In genomic region chr19:14582894-14583340, GRCh38 we compare ENCODE assay signal across 17 cellular contexts. TPM values are rescaled to one million over a fixed set of nuclear protein-coding genes. Genes with fewer than 3 reads are reported as not detected.
A peak's percentile ranks its signal among the peaks of the same experiment; 100 is the strongest.
DNase-seq lines count a peak whose midpoint lies in the region; ATAC-seq, FAIRE-seq and TF ChIP-seq lines count a peak whose summit lies in the region.
"Had no signal": no experiment of that assay in that cellular context is flagged by ENCODE, and none has a peak within 500 bp of the region (broad histone marks: within the 10 kb centered on the region; RNA-seq: fewer than 3 reads in every experiment).

Gene CLEC17A, plus strand, starts transcription at chr19:14583084. Its CDS starts 77 bp downstream, at chr19:14583161.

- H3K36me3 ChIP-seq in CD8-positive, alpha-beta T cell (ENCODE audit: insufficient read depth, low read length), result no peaks in the 10 kb centered on the region
- H3K36me3 ChIP-seq in GM12878 (ENCODE audit: control insufficient read depth in 2 of 2, insufficient read depth in 2 of 2, low read length in 1 of 2) (peaks cover 0 to under 1% of the 10 kb centered on the region in 2 experiments; a peak in 1 of 4 replicates), mesenchymal stem cell (ENCODE audit: control insufficient read depth in 1 of 2, insufficient read depth in 2 of 2, low read depth in 1 of 2, low read length in 2 of 2) (no peaks in the 10 kb centered on the region)
- no peaks in the 10 kb centered on the region for H3K36me3 ChIP-seq in effector memory CD4-positive, alpha-beta T cell (ENCODE audit: control insufficient read depth, insufficient read depth, low read length)
- H3K36me3 ChIP-seq: lower lobe of right lung, pancreas, vagina had no signal

- H3K79me2 ChIP-seq in GM12878 (ENCODE audit: control insufficient read depth, insufficient read depth, low read length), result peaks cover 43% of the 10 kb centered on the region

- H3K18ac ChIP-seq in mesenchymal stem cell (ENCODE audit: low read depth in 1 of 2, low read length in 2 of 2), result no peak within 1 kb of the TSS

- no peak for DNase-seq in CD8-positive, alpha-beta T cell
- peak; percentile 66 for DNase-seq in GM12878 (ENCODE audit: low read depth, low spot score)
- DNase-seq in effector memory CD4-positive, alpha-beta T cell, result no peak
- DNase-seq in T-helper 2 cell treated with Interferon-gamma antibody and Interleukin-4, amounts not matched to agents 5 μg/mL and 100 μg/mL, for 36 hours (ENCODE audit: low spot score), result no peak
- no peak for DNase-seq in mesenchymal stem cell
- no peak for DNase-seq in activated effector memory CD4-positive, alpha-beta T cell treated with anti-CD3 and anti-CD28 coated beads, Interleukin-2, amount 50 U/mL, for 16 hours
- DNase-seq: activated CD4-positive, CD25-positive, alpha-beta regulatory T cell treated with anti-CD3 and anti-CD28 coated beads, Interleukin-2, amount 50 U/mL, for 72 hours; lower lobe of right lung; NCI-H1105; NCI-H524; pancreas had no signal

- no peak within 1 kb of the TSS for H2AK5ac ChIP-seq in mesenchymal stem cell (ENCODE audit: low read length, severe bottlenecking)

- no peak within 1 kb of the TSS for H2BK15ac ChIP-seq in mesenchymal stem cell (ENCODE audit: low read depth, poor library complexity, severe bottlenecking)

- no peaks in the 10 kb centered on the region for H4K20me1 ChIP-seq in GM12878 (ENCODE audit: control insufficient read depth, insufficient read depth)

- no peaks in the 10 kb centered on the region for H3K9me3 Mint-ChIP-seq in CD8-positive, alpha-beta T cell
- H3K9me3 Mint-ChIP-seq in IgD-negative memory B cell, result no peaks in the 10 kb centered on the region
- no peaks in the 10 kb centered on the region for H3K9me3 Mint-ChIP-seq in T-helper 2 cell treated with Interferon-gamma antibody and Interleukin-4, amounts not matched to agents 5 μg/mL and 100 μg/mL, for 36 hours

- in situ Hi-C loops in GM12878 (cut with MboI), result loop anchor here (25.0 kb wide), 1 partner anchor 2004 kb away; no protein-coding TSS in a partner anchor

- H3K9me3 ChIP-seq in CD8-positive, alpha-beta T cell (ENCODE audit: low read length), result no peaks in the 10 kb centered on the region
- H3K9me3 ChIP-seq in GM12878 (replicated peaks; ENCODE audit: control insufficient read depth, insufficient read depth, low read length) (no peaks in the 10 kb centered on the region), mesenchymal stem cell (ENCODE audit: control insufficient read depth, low read length) (no peaks in the 10 kb centered on the region)
- no peaks in the 10 kb centered on the region for H3K9me3 ChIP-seq in effector memory CD4-positive, alpha-beta T cell (ENCODE audit: control insufficient read depth, low read length)
- H3K9me3 ChIP-seq: lower lobe of right lung, pancreas, vagina had no signal

- no peaks in the 10 kb centered on the region for H3K4me1 ChIP-seq in CD8-positive, alpha-beta T cell (ENCODE audit: insufficient read depth, low read length)
- H3K4me1 ChIP-seq in GM12878 (ENCODE audit: control insufficient read depth, insufficient read depth, low read length) (peaks cover 17% of the 10 kb centered on the region), mesenchymal stem cell (ENCODE audit: control insufficient read depth, insufficient read depth, low read depth, low read length) (peaks cover 1% of the 10 kb centered on the region)
- H3K4me1 ChIP-seq in effector memory CD4-positive, alpha-beta T cell (ENCODE audit: control insufficient read depth, insufficient read depth, low read length, poor library complexity, severe bottlenecking), result no peaks in the 10 kb centered on the region
- H3K4me1 ChIP-seq: lower lobe of right lung, pancreas, vagina had no signal

- no peaks in the 10 kb centered on the region for H3K79me1 ChIP-seq in mesenchymal stem cell (replicated peaks; ENCODE audit: low read length, poor library complexity, severe bottlenecking)

- H2BK12ac ChIP-seq in mesenchymal stem cell (ENCODE audit: low read length in 2 of 2), result no peak within 1 kb of the TSS

- no peak for TF ChIP-seq CTCF in CD8-positive, alpha-beta T cell (IDR thresholded peaks at IDR 0.05)
- no peak for TF ChIP-seq CTCF in GM12878 (IDR thresholded peaks at IDR 0.05 in 2 of 3, conservative IDR thresholded peaks at IDR 0.05 in 1 of 3; ENCODE audit: control insufficient read depth in 2 of 3, extremely low read depth in 1 of 3, insufficient read depth in 1 of 3, low read depth in 3 of 3, low read length in 3 of 3)

- no peaks in the 10 kb centered on the region for H3K36me3 Mint-ChIP-seq in CD8-positive, alpha-beta T cell
- H3K36me3 Mint-ChIP-seq in IgD-negative memory B cell, result peaks cover 7% of the 10 kb centered on the region
- no peaks in the 10 kb centered on the region for H3K36me3 Mint-ChIP-seq in T-helper 2 cell treated with Interferon-gamma antibody and Interleukin-4, amounts not matched to agents 5 μg/mL and 100 μg/mL, for 36 hours (ENCODE audit: low read depth)

- no peaks in the 10 kb centered on the region for H3K27me3 ChIP-seq in CD8-positive, alpha-beta T cell (ENCODE audit: insufficient read depth, low read length)
- H3K27me3 ChIP-seq in GM12878 (replicated peaks in 1 of 2; ENCODE audit: control insufficient read depth in 2 of 2, insufficient read depth in 2 of 2, low read length in 1 of 2) (no peaks in the 10 kb centered on the region), mesenchymal stem cell (ENCODE audit: control insufficient read depth in 1 of 2, insufficient read depth in 1 of 2, low read length in 2 of 2) (no peaks in the 10 kb centered on the region)
- no peaks in the 10 kb centered on the region for H3K27me3 ChIP-seq in effector memory CD4-positive, alpha-beta T cell (replicated peaks; ENCODE audit: control insufficient read depth, insufficient read depth, low read length, poor library complexity, severe bottlenecking)
- H3K27me3 ChIP-seq: pancreas, vagina had no signal

- intact Hi-C loops in CD8-positive, alpha-beta T cell (cut with DNase I, micrococcal nuclease), result no loop called here
- intact Hi-C loops in GM12878 (cut with micrococcal nuclease; ENCODE audit: unreplicated experiment), result loop anchor here (2.0 kb wide), 1 partner anchor 22 kb away; no protein-coding TSS in a partner anchor

- WGBS in GM12878 (ENCODE audit: insufficient coverage, insufficient replicate concordance, low lambda C conversion rate, missing lambda C conversion rate), result 5% methylated on average over 6 of the region's 6 CpGs
- WGBS in mesenchymal stem cell, result 67% methylated on average over 4 of the region's 6 CpGs

- no peak within 1 kb of the TSS for H3K4ac ChIP-seq in mesenchymal stem cell (ENCODE audit: low read depth in 1 of 2, low read length in 2 of 2)

- H3K4me3 ChIP-seq in CD8-positive, alpha-beta T cell (ENCODE audit: low read depth, low read length), result no peak within 1 kb of the TSS
- H3K4me3 ChIP-seq in GM12878 (peak within 1 kb of the TSS; percentile 98), mesenchymal stem cell (ENCODE audit: insufficient read depth in 1 of 2, low read depth in 1 of 2, low read length in 2 of 2) (no peak within 1 kb of the TSS)
- no peak within 1 kb of the TSS for H3K4me3 ChIP-seq in effector memory CD4-positive, alpha-beta T cell (ENCODE audit: insufficient read depth, low read depth, low read length, poor library complexity, severe bottlenecking)
- H3K4me3 ChIP-seq: lower lobe of right lung, pancreas, SK-N-MC, vagina had no signal

- RAD21 ChIA-PET in GM12878 (lab: Charles Lee; ENCODE audit: unreplicated experiment), result interaction anchor here (1.4 to 1.7 kb wide), 2 partner anchors 21 to 103 kb away, joined by 8 to 10 read pairs; no protein-coding TSS in a partner anchor

- peak; percentile 80 to 86 for TF ChIP-seq EP300 in GM12878 (IDR thresholded peaks at IDR 0.05; ENCODE audit: borderline replicate concordance in 1 of 2, control insufficient read depth in 1 of 2, low read depth in 2 of 2, low read length in 2 of 2)

- FAIRE-seq in GM12878 (lab: Jason Lieb, UNC), result no peak
- FAIRE-seq: HTR-8/SVneo, pancreas had no signal

- peak; percentile 93 for TF ChIP-seq POLR2A in GM12878 (IDR thresholded peaks at IDR 0.05; ENCODE audit: low read depth, low read length)

- peak within 1 kb of the TSS; percentile 32 for H3K4me3 Mint-ChIP-seq in CD8-positive, alpha-beta T cell
- peak within 1 kb of the TSS; percentile 96 to 98 (median 98) for H3K4me3 Mint-ChIP-seq in IgD-negative memory B cell
- no peak within 1 kb of the TSS for H3K4me3 Mint-ChIP-seq in T-helper 2 cell treated with Interferon-gamma antibody and Interleukin-4, amounts not matched to agents 5 μg/mL and 100 μg/mL, for 36 hours

- no peak within 1 kb of the TSS for H2BK120ac ChIP-seq in mesenchymal stem cell (ENCODE audit: low read depth, low read length)

- H2BK5ac ChIP-seq in mesenchymal stem cell (ENCODE audit: low read depth, low read length, poor library complexity, severe bottlenecking), result no peak within 1 kb of the TSS

- H2AFZ ChIP-seq in GM12878 (ENCODE audit: control insufficient read depth, low read depth, low read length), result peak within 1 kb of the TSS; percentile 24
- H2AFZ ChIP-seq in mesenchymal stem cell (ENCODE audit: low read depth, low read length), result no peak within 1 kb of the TSS

- no peak within 1 kb of the TSS for H3K27ac ChIP-seq in CD8-positive, alpha-beta T cell (ENCODE audit: low read depth, low read length)
- H3K27ac ChIP-seq in GM12878 (ENCODE audit: control insufficient read depth, insufficient read depth), result peak within 1 kb of the TSS; percentile 95
- H3K27ac ChIP-seq in effector memory CD4-positive, alpha-beta T cell (ENCODE audit: insufficient read depth, low read length, poor library complexity, severe bottlenecking), result no peak within 1 kb of the TSS
- no peak within 1 kb of the TSS for H3K27ac ChIP-seq in mesenchymal stem cell (ENCODE audit: low read length, poor library complexity, severe bottlenecking)
- H3K27ac ChIP-seq: lower lobe of right lung, pancreas, SK-N-MC, vagina had no signal

- H4K91ac ChIP-seq in mesenchymal stem cell (ENCODE audit: low read length), result no peak within 1 kb of the TSS

- H3K27ac Mint-ChIP-seq in CD8-positive, alpha-beta T cell, result no peak within 1 kb of the TSS
- H3K27ac Mint-ChIP-seq in IgD-negative memory B cell, result peak within 1 kb of the TSS; percentile 80 to 96 (median 91)
- H3K27ac Mint-ChIP-seq in T-helper 2 cell treated with Interferon-gamma antibody and Interleukin-4, amounts not matched to agents 5 μg/mL and 100 μg/mL, for 36 hours, result no peak within 1 kb of the TSS

- TF ChIP-seq RAD21 in GM12878 (IDR thresholded peaks at IDR 0.05; ENCODE audit: insufficient read depth, low read depth, low read length), result peak; percentile 21; the same call in 1 of the 2 replicates

- H4K8ac ChIP-seq in mesenchymal stem cell (ENCODE audit: low read length), result no peak within 1 kb of the TSS

- H3K23ac ChIP-seq in mesenchymal stem cell (ENCODE audit: low read length in 2 of 2), result no peak within 1 kb of the TSS

- H3K14ac ChIP-seq in mesenchymal stem cell (ENCODE audit: low read length in 2 of 2), result no peak within 1 kb of the TSS

- H3K27me3 Mint-ChIP-seq in CD8-positive, alpha-beta T cell (ENCODE audit: low read depth), result peaks cover 3% of the 10 kb centered on the region
- H3K27me3 Mint-ChIP-seq in IgD-negative memory B cell, result no peaks in the 10 kb centered on the region
- no peaks in the 10 kb centered on the region for H3K27me3 Mint-ChIP-seq in T-helper 2 cell treated with Interferon-gamma antibody and Interleukin-4, amounts not matched to agents 5 μg/mL and 100 μg/mL, for 36 hours (ENCODE audit: low read depth)

- H3K4me1 Mint-ChIP-seq in CD8-positive, alpha-beta T cell (ENCODE audit: low read depth), result no peaks in the 10 kb centered on the region
- H3K4me1 Mint-ChIP-seq in IgD-negative memory B cell, result peaks cover 18 to 40% (median 35%) of the 10 kb centered on the region in 3 donors
- H3K4me1 Mint-ChIP-seq in T-helper 2 cell treated with Interferon-gamma antibody and Interleukin-4, amounts not matched to agents 5 μg/mL and 100 μg/mL, for 36 hours (ENCODE audit: low read depth), result peaks cover 3% of the 10 kb centered on the region

- SMC1A ChIA-PET in GM12878 (lab: Charles Lee; ENCODE audit: uncharacterized antibody, unreplicated experiment), result interaction anchor here (3.3 to 12.5 kb wide), 2 partner anchors 21 to 105 kb away, joined by 16 to 558 read pairs; partner anchors contain the start of gene ZNF333

- BruUV-seq in GM12878 (replicated peaks; lab: Mats Ljungman, UMichigan), result no TSS peak

- H3K4me2 ChIP-seq in GM12878 (ENCODE audit: control insufficient read depth, insufficient read depth), result peak within 1 kb of the TSS; percentile 93
- H3K4me2 ChIP-seq in mesenchymal stem cell (ENCODE audit: low read length, poor library complexity, severe bottlenecking), result no peak within 1 kb of the TSS

- CTCF ChIA-PET in CD8-positive, alpha-beta T cell (lab: Charles Lee), result no interaction called here
- CTCF ChIA-PET in GM12878 (lab: Yijun Ruan, JAX), result interaction anchor here (3.8 to 14.6 kb wide), 2 partner anchors 103 to 106 kb away, joined by 19 to 803 read pairs; partner anchors contain the start of gene ZNF333

- H3K9ac ChIP-seq in GM12878 (ENCODE audit: control insufficient read depth, insufficient read depth, low read length), result peak within 1 kb of the TSS; percentile 96
- H3K9ac ChIP-seq in mesenchymal stem cell (ENCODE audit: low read length), result no peak within 1 kb of the TSS

- POLR2A ChIA-PET in CD8-positive, alpha-beta T cell (lab: Charles Lee), result no interaction called here
- POLR2A ChIA-PET in GM12878 (lab: Charles Lee), result interaction anchor here (0.5 kb wide), 1 partner anchor 28 kb away, joined by 5 read pairs; no protein-coding TSS in a partner anchor

- no peak for ATAC-seq in CD8-positive, alpha-beta T cell
- ATAC-seq in GM18867 (IDR thresholded peaks at IDR 0.05; ENCODE audit: unreplicated experiment), result peak; percentile 55
- peak; percentile 46 for ATAC-seq in GM12878
- ATAC-seq: lower lobe of right lung, pancreas had no signal

RNA-seq across cellular contexts. Expression of gene CLEC17A, which starts in this region (rescaled TPM):
- total RNA-seq in CD8-positive, alpha-beta T cell, result under 1 TPM in 1 of 2 experiments, not detected in 1; 0.35 TPM
- polyA plus RNA-seq in IgD-negative memory B cell (27.0 TPM), GM12878 (2011; rRNA removed) (92.7 and 131 TPM in 2 replicates), GM12878 (2014; fragmentation: Illumina TruSeq; extraction: Trizol) (95.7 and 106 TPM in 2 replicates), GM12878 (2014; fragmentation: Nextera tagmentation; extraction: Ambion mirVana) (10 to 100 TPM; 12.9 to 14.9 TPM), GM12878 (2014; rRNA removed) (101 and 102 TPM in 2 replicates), GM12878 (2016; fragmentation: Nextera tagmentation; extraction: Ambion mirVana) (10 to 100 TPM; 46.4 to 54.3 TPM)
- 178 and 204 TPM in 2 replicates for total RNA-seq in GM12878 (2013; cell fraction: nucleolus; rRNA removed)
- total RNA-seq in GM12878 (2014; rRNA removed) (124 and 147 TPM in 2 replicates), GM12878 (2014; rRNA removed; fragmentation: Illumina TruSeq; extraction: Trizol) (109 and 116 TPM in 2 replicates), GM12878 (2021) (99.0 and 105 TPM in 2 replicates)
- polyA plus RNA-seq in GM12878 (2011; ENCODE audit: low read depth), result 43.1 TPM
- 118 and 151 TPM in 2 replicates for polyA plus RNA-seq in GM12878 (2011; cell fraction: cytosol; rRNA removed)
- polyA plus RNA-seq in GM12878 (2011; cell fraction: nucleus; rRNA removed), result 93.3 and 106 TPM in 2 replicates
- 48.7 and 56.3 TPM in 2 replicates for polyA plus RNA-seq in GM12878 (2012)
- polyA minus RNA-seq in GM12878 (2011; rRNA and poly(A)+ RNA removed), result 215 and 263 TPM in 2 replicates
- polyA minus RNA-seq in GM12878 (2011; cell fraction: cytosol; rRNA and poly(A)+ RNA removed), result 40.0 and 52.2 TPM in 2 replicates
- polyA minus RNA-seq in GM12878 (2011; cell fraction: nucleus; rRNA and poly(A)+ RNA removed), result 30.3 and 34.0 TPM in 2 replicates
- polyA plus RNA-seq in mesenchymal stem cell (2013, experiment 1 of 2), result not detected
- not detected for polyA plus RNA-seq in mesenchymal stem cell (2013, experiment 2 of 2)
- total RNA-seq: epithelial cell of proximal tubule, lower lobe of right lung, vagina had no signal

Comparison
In these comparisons a context has a peak if more than half of its experiments do, and no peak if none do; other contexts are left out.
1. RNA of gene CLEC17A (total RNA-seq): 99.0 to 204 TPM in GM12878; 0.35 TPM in CD8-positive, alpha-beta T cell; every median in the first group is over 10 times any median in the second.
2. H3K27ac Mint-ChIP-seq: peak in IgD-negative memory B cell (3 of 3); none in CD8-positive, alpha-beta T cell (single experiment) and T-helper 2 cell treated with Interferon-gamma antibody and Interleukin-4, amounts not matched to agents 5 μg/mL and 100 μg/mL, for 36 hours (single experiment).